In genomic region chr21:44912506-44913412, GRCh38 we compare ENCODE assay signal across 7 cellular contexts. TPM values are rescaled to one million over a fixed set of nuclear protein-coding genes. Genes with fewer than 3 reads are reported as not detected.
A peak's percentile ranks its signal among the peaks of the same experiment; 100 is the strongest.
DNase-seq lines count a peak whose midpoint lies in the region; ATAC-seq and TF ChIP-seq lines count a peak whose summit lies in the region.
"Not testable (repeated sequence)": the region's sequence is repeated elsewhere in the genome, so short reads cannot be mapped to it uniquely, and the experiment has no call there.

No MANE protein-coding gene starts in this region.

- H3K36me3 ChIP-seq in DND-41 (ENCODE audit: insufficient read depth, low read length) (peaks cover 32% of the 10 kb centered on the region), spleen (peaks cover 0 to 42% (median 14%) of the 10 kb centered on the region in 6 donors)
- H3K36me3 ChIP-seq in Peyer's patch = not testable (repeated sequence)

- H3K27ac Mint-ChIP-seq in activated CD4-positive, alpha-beta T cell treated with anti-CD3 and anti-CD28 coated beads, Interleukin-2, amount 10 ng/mL, durations not matched to agents 24 days and 14 days = peak overlapping the region; percentile 89
- H3K27ac Mint-ChIP-seq in activated naive CD4-positive, alpha-beta T cell treated with anti-CD3 and anti-CD28 coated beads, Interleukin-2, amount 10 ng/mL, durations not matched to agents 7 days and 5 days = peak overlapping the region; percentile 94
- H3K27ac Mint-ChIP-seq in effector memory CD8-positive, alpha-beta T cell = peak overlapping the region; percentile 84 to 95
- H3K27ac Mint-ChIP-seq in memory B cell = peak overlapping the region; percentile 48

- H3K4me1 ChIP-seq in DND-41 (ENCODE audit: insufficient read depth, low read length) (peaks cover 60% of the 10 kb centered on the region), Peyer's patch (peaks cover 5 to 52% (median 34%) of the 10 kb centered on the region in 4 donors), spleen (peaks cover 68 to 99% (median 97%) of the 10 kb centered on the region in 6 donors)

- peaks cover 24% of the 10 kb centered on the region for H4K20me1 ChIP-seq in DND-41 (ENCODE audit: insufficient read depth, low read length)

- H3K79me2 ChIP-seq in DND-41 (ENCODE audit: insufficient read depth, low read length) = peaks cover 49% of the 10 kb centered on the region

- intact Hi-C loops in activated CD4-positive, alpha-beta T cell treated with anti-CD3 and anti-CD28 coated beads, Interleukin-2, amount 10 ng/mL, durations not matched to agents 24 days and 14 days (cut with micrococcal nuclease); spleen (cut with DNase I; ENCODE audit: low total_unique reads): not testable (repeated sequence)

- not testable (repeated sequence) for H3K27me3 Mint-ChIP-seq in activated CD4-positive, alpha-beta T cell treated with anti-CD3 and anti-CD28 coated beads, Interleukin-2, amount 10 ng/mL, durations not matched to agents 24 days and 14 days; activated naive CD4-positive, alpha-beta T cell treated with anti-CD3 and anti-CD28 coated beads, Interleukin-2, amount 10 ng/mL, durations not matched to agents 7 days and 5 days; effector memory CD8-positive, alpha-beta T cell; memory B cell

- H3K27me3 ChIP-seq in DND-41 (ENCODE audit: insufficient read depth, low read length, poor library complexity); Peyer's patch; spleen (replicated peaks in 1 of 7): not testable (repeated sequence)

- H3K4me2 ChIP-seq in DND-41 (ENCODE audit: insufficient read depth, low read length) = peak overlapping the region; percentile 61

- peaks cover 39% of the 10 kb centered on the region for H3K36me3 Mint-ChIP-seq in activated CD4-positive, alpha-beta T cell treated with anti-CD3 and anti-CD28 coated beads, Interleukin-2, amount 10 ng/mL, durations not matched to agents 24 days and 14 days (ENCODE audit: low read depth)
- peaks cover 51% of the 10 kb centered on the region for H3K36me3 Mint-ChIP-seq in activated naive CD4-positive, alpha-beta T cell treated with anti-CD3 and anti-CD28 coated beads, Interleukin-2, amount 10 ng/mL, durations not matched to agents 7 days and 5 days
- peaks cover 72% of the 10 kb centered on the region for H3K36me3 Mint-ChIP-seq in effector memory CD8-positive, alpha-beta T cell (ENCODE audit: insufficient read depth)
- H3K36me3 Mint-ChIP-seq in memory B cell = not testable (repeated sequence)

- H3K4me1 Mint-ChIP-seq in activated CD4-positive, alpha-beta T cell treated with anti-CD3 and anti-CD28 coated beads, Interleukin-2, amount 10 ng/mL, durations not matched to agents 24 days and 14 days = peaks cover 67% of the 10 kb centered on the region
- peaks cover 81% of the 10 kb centered on the region for H3K4me1 Mint-ChIP-seq in activated naive CD4-positive, alpha-beta T cell treated with anti-CD3 and anti-CD28 coated beads, Interleukin-2, amount 10 ng/mL, durations not matched to agents 7 days and 5 days
- peaks cover 62 to 66% of the 10 kb centered on the region in 2 donors for H3K4me1 Mint-ChIP-seq in effector memory CD8-positive, alpha-beta T cell (ENCODE audit: low read depth in 2 of 2)
- H3K4me1 Mint-ChIP-seq in memory B cell = peaks cover 42% of the 10 kb centered on the region

- CTCF ChIA-PET in activated naive CD4-positive, alpha-beta T cell treated with anti-CD3 and anti-CD28 coated beads, Interleukin-2, amount 10 ng/mL, durations not matched to agents 7 days and 5 days (lab: Charles Lee) = interaction anchor here (1.3 to 3.2 kb wide), 4 partner anchors 14 to 20 kb away, joined by 4 to 16 read pairs (median 10); no protein-coding TSS in a partner anchor

- not testable (repeated sequence) for TF ChIP-seq CTCF in DND-41 (IDR thresholded peaks at IDR 0.05; ENCODE audit: borderline replicate concordance, extremely low read depth, low read length, poor library complexity, severe bottlenecking); Peyer's patch (IDR thresholded peaks at IDR 0.05); spleen (IDR thresholded peaks at IDR 0.05 in 8 of 11, conservative IDR thresholded peaks at IDR 0.05 in 3 of 11)

- WGBS in spleen, 5 donors = 56 to 70% (median 66%) methylated on average over 8 to 19 of the region's 25 CpGs

- not testable (repeated sequence) for H3K9me3 ChIP-seq in DND-41 (ENCODE audit: insufficient read depth, low read length, severe bottlenecking); Peyer's patch; spleen

- not testable (repeated sequence) for DNase-seq in DND-41; Peyer's patch; activated CD4-positive, alpha-beta T cell treated with anti-CD3 and anti-CD28 coated beads, Interleukin-2, amount 10 ng/mL, durations not matched to agents 24 days and 14 days; activated naive CD4-positive, alpha-beta T cell treated with anti-CD3 and anti-CD28 coated beads, Interleukin-2, amount 10 ng/mL, durations not matched to agents 7 days and 5 days; effector memory CD8-positive, alpha-beta T cell; memory B cell (ENCODE audit: low spot score in 2 of 2)
- peak; percentile 81 for DNase-seq in spleen

- not testable (repeated sequence) for H2AFZ ChIP-seq in DND-41 (ENCODE audit: low read depth, low read length)

- peak; percentile 11; the same call in 2 of the 3 replicates for ATAC-seq in DND-41 (ENCODE audit: insufficient read depth, low read depth)
- ATAC-seq in effector memory CD8-positive, alpha-beta T cell (replicated peaks); memory B cell (ENCODE audit: low read depth): not testable (repeated sequence)

- H3K4me3 ChIP-seq in DND-41 (ENCODE audit: low read depth in 1 of 2, low read length in 2 of 2) (peak overlapping the region in 1 of 2 experiments; percentile 17; a peak in 1 of 4 replicates), spleen (peak overlapping the region in 5 of 8 donors; percentile 8 to 59 (median 21))
- H3K4me3 ChIP-seq in Peyer's patch = not testable (repeated sequence)

- peak overlapping the region; percentile 94 for H3K4me3 Mint-ChIP-seq in activated CD4-positive, alpha-beta T cell treated with anti-CD3 and anti-CD28 coated beads, Interleukin-2, amount 10 ng/mL, durations not matched to agents 24 days and 14 days
- peak overlapping the region; percentile 92 for H3K4me3 Mint-ChIP-seq in activated naive CD4-positive, alpha-beta T cell treated with anti-CD3 and anti-CD28 coated beads, Interleukin-2, amount 10 ng/mL, durations not matched to agents 7 days and 5 days
- peak overlapping the region; percentile 89 to 96 for H3K4me3 Mint-ChIP-seq in effector memory CD8-positive, alpha-beta T cell
- H3K4me3 Mint-ChIP-seq in memory B cell = peak overlapping the region; percentile 49

- TF ChIP-seq POLR2A in Peyer's patch (IDR thresholded peaks at IDR 0.05); spleen (IDR thresholded peaks at IDR 0.05): not testable (repeated sequence)

- H3K9ac ChIP-seq in DND-41 (ENCODE audit: low read depth, low read length) = peak overlapping the region; percentile 63

- peak overlapping the region; percentile 97 for H3K27ac ChIP-seq in DND-41 (ENCODE audit: low read length)
- peak overlapping the region; percentile 50 to 80 (median 70) for H3K27ac ChIP-seq in Peyer's patch
- peak overlapping the region; percentile 82 to 97 (median 92) for H3K27ac ChIP-seq in spleen

- not testable (repeated sequence) for H3K9me3 Mint-ChIP-seq in activated CD4-positive, alpha-beta T cell treated with anti-CD3 and anti-CD28 coated beads, Interleukin-2, amount 10 ng/mL, durations not matched to agents 24 days and 14 days; activated naive CD4-positive, alpha-beta T cell treated with anti-CD3 and anti-CD28 coated beads, Interleukin-2, amount 10 ng/mL, durations not matched to agents 7 days and 5 days; effector memory CD8-positive, alpha-beta T cell; memory B cell

RNA-seq across cellular contexts. Expression of gene ITGB2, which starts 7.9 kb away (rescaled TPM):
- total RNA-seq in Peyer's patch (10 to 100 TPM in 3 of 4 donors, 1 to 10 TPM in 1; 9.3 to 58.6 (median 16.4) TPM), spleen (100 to 1,000 TPM; 285 to 754 (median 415) TPM)
- 265 and 266 TPM in 2 replicates for total RNA-seq in activated CD4-positive, alpha-beta T cell treated with anti-CD3 and anti-CD28 coated beads, Interleukin-2, amount 10 ng/mL, durations not matched to agents 24 days and 14 days
- 100 to 1,000 TPM in 2 of 3 donors, 10 to 100 TPM in 1; 92.1 to 332 (median 250) TPM for polyA plus RNA-seq in spleen

RNA-seq across cellular contexts. Expression of gene SLX9, which starts 27.1 kb away (rescaled TPM):
- total RNA-seq in Peyer's patch (10 to 100 TPM in 1 of 4 donors, 1 to 10 TPM in 2, not detected in 1; 7.8 to 10.5 (median 10.0) TPM), spleen (10 to 100 TPM in 6 of 7 donors, 1 to 10 TPM in 1; 6.1 to 30.6 (median 26.4) TPM)
- total RNA-seq in activated CD4-positive, alpha-beta T cell treated with anti-CD3 and anti-CD28 coated beads, Interleukin-2, amount 10 ng/mL, durations not matched to agents 24 days and 14 days = 74.6 and 80.8 TPM in 2 replicates
- polyA plus RNA-seq in spleen = 10 to 100 TPM; 16.4 to 35.4 (median 28.5) TPM

RNA-seq across cellular contexts. Expression of gene PTTG1IP, which starts 39.3 kb away (rescaled TPM):
- total RNA-seq in Peyer's patch (100 to 1,000 TPM in 3 of 4 donors, 10 to 100 TPM in 1; 69.3 to 495 (median 390) TPM), spleen (100 to 1,000 TPM; 121 to 189 (median 165) TPM)
- 44.2 and 46.5 TPM in 2 replicates for total RNA-seq in activated CD4-positive, alpha-beta T cell treated with anti-CD3 and anti-CD28 coated beads, Interleukin-2, amount 10 ng/mL, durations not matched to agents 24 days and 14 days
- 10 to 100 TPM; 57.6 to 69.3 (median 64.9) TPM for polyA plus RNA-seq in spleen
